Comparison of ENCODE assay signal across 9 cellular contexts in genomic region chr3:24004171-24004938, GRCh38. TPM values are rescaled to one million over a fixed set of nuclear protein-coding genes. Genes with fewer than 3 reads are reported as not detected.
A peak's percentile ranks its signal among the peaks of the same experiment; 100 is the strongest.
DNase-seq lines count a peak whose midpoint lies in the region; ATAC-seq and TF ChIP-seq lines count a peak whose summit lies in the region.
"Had no signal": no experiment of that assay in that cellular context is flagged by ENCODE, and none has a peak within 500 bp of the region (broad histone marks: within the 10 kb centered on the region; RNA-seq: fewer than 3 reads in every experiment).

No MANE protein-coding gene starts in this region.

- no peak overlapping the region for H3K27ac ChIP-seq in SK-N-SH (ENCODE audit: low read depth in 2 of 2, low read length in 1 of 2)

- H3K9me2 ChIP-seq in SK-N-SH: no peaks in the 10 kb centered on the region

- TF ChIP-seq CTCF in SK-N-SH (IDR thresholded peaks at IDR 0.05): no peak

- TF ChIP-seq EP300 in SK-N-SH (IDR thresholded peaks at IDR 0.05; ENCODE audit: borderline replicate concordance in 1 of 2, low read depth in 1 of 2, low read length in 1 of 2): no peak

- peaks cover 15% of the 10 kb centered on the region for H3K27me3 Mint-ChIP-seq in activated CD8-positive, alpha-beta memory T cell treated with anti-CD3 and anti-CD28 coated beads, Interleukin-2, amount 10 ng/mL, durations not matched to agents 7 days and 5 days

- peak; percentile 52 for DNase-seq in activated CD8-positive, alpha-beta memory T cell treated with anti-CD3 and anti-CD28 coated beads, Interleukin-2, amount 10 ng/mL, durations not matched to agents 7 days and 5 days
- no peak for DNase-seq in activated CD8-positive, alpha-beta memory T cell treated with anti-CD3 and anti-CD28 coated beads, Interleukin-2, amount 50 U/mL, for 4 hours
- no peak for DNase-seq in stimulated activated effector memory CD8-positive, alpha-beta T cell treated with anti-CD3 and anti-CD28 coated beads, Interleukin-12 subunit alpha, Interleukin-12 subunit beta, amount 100 ng/mL, for 72 hours (ENCODE audit: low spot score in 2 of 2)
- no peak for DNase-seq in SK-N-SH
- no peak for DNase-seq in HUDEP-2 (lab: John Stamatoyannopoulos, UW; ENCODE audit: unreplicated experiment in 76 of 76)
- no peak for DNase-seq in SK-N-DZ (ENCODE audit: low spot score)
- DNase-seq: NCI-H748 treated with DMSO at 0.1 percent for 48 hours had no signal

- no peaks in the 10 kb centered on the region for H3K79me2 ChIP-seq in SK-N-SH (ENCODE audit: insufficient read depth)

- H3F3A ChIP-seq in SK-N-SH (replicated peaks; ENCODE audit: insufficient read depth): no peaks in the 10 kb centered on the region

- H3K36me3 ChIP-seq in SK-N-SH (replicated peaks in 1 of 2; ENCODE audit: control insufficient read depth in 1 of 2, insufficient read depth in 2 of 2, low read length in 1 of 2): no peaks in the 10 kb centered on the region

- no peak overlapping the region for H3K4me3 Mint-ChIP-seq in activated CD8-positive, alpha-beta memory T cell treated with anti-CD3 and anti-CD28 coated beads, Interleukin-2, amount 10 ng/mL, durations not matched to agents 7 days and 5 days
- H3K4me3 Mint-ChIP-seq in stimulated activated effector memory CD8-positive, alpha-beta T cell treated with anti-CD3 and anti-CD28 coated beads, Interleukin-12 subunit alpha, Interleukin-12 subunit beta, amount 100 ng/mL, for 72 hours: no peak overlapping the region

- H3K4me1 Mint-ChIP-seq in activated CD8-positive, alpha-beta memory T cell treated with anti-CD3 and anti-CD28 coated beads, Interleukin-2, amount 10 ng/mL, durations not matched to agents 7 days and 5 days: peaks cover 9% of the 10 kb centered on the region
- H3K4me1 Mint-ChIP-seq in stimulated activated effector memory CD8-positive, alpha-beta T cell treated with anti-CD3 and anti-CD28 coated beads, Interleukin-12 subunit alpha, Interleukin-12 subunit beta, amount 100 ng/mL, for 72 hours: peaks cover 5% of the 10 kb centered on the region

- no peak overlapping the region for H2AFZ ChIP-seq in SK-N-SH (ENCODE audit: low read depth)

- peak; percentile 91 for ATAC-seq in activated CD8-positive, alpha-beta memory T cell treated with anti-CD3 and anti-CD28 coated beads, Interleukin-2, amount 10 ng/mL, durations not matched to agents 7 days and 5 days
- ATAC-seq in HG02759 (IDR thresholded peaks at IDR 0.05; ENCODE audit: unreplicated experiment) (peak; percentile 81), HG03575 (IDR thresholded peaks at IDR 0.05; ENCODE audit: extremely low read depth, insufficient number of reproducible peaks, low FRiP score, unreplicated experiment) (peak; percentile 96)
- peak; percentile 96 for ATAC-seq in stimulated activated effector memory CD8-positive, alpha-beta T cell treated with anti-CD3 and anti-CD28 coated beads, Interleukin-12 subunit alpha, Interleukin-12 subunit beta, amount 100 ng/mL, for 72 hours

- H3K9ac ChIP-seq in SK-N-SH: no peak overlapping the region

- TF ChIP-seq RAD21 in SK-N-SH (IDR thresholded peaks at IDR 0.05; ENCODE audit: low read length): no peak

- H3K4me2 ChIP-seq in SK-N-SH: no peak overlapping the region

- CTCF ChIA-PET in activated CD8-positive, alpha-beta memory T cell treated with anti-CD3 and anti-CD28 coated beads, Interleukin-2, amount 10 ng/mL, durations not matched to agents 7 days and 5 days (lab: Charles Lee): interaction anchor here (1.2 kb wide), 1 partner anchor 11 kb away, joined by 4 read pairs; no protein-coding TSS in a partner anchor
- CTCF ChIA-PET in SK-N-SH (lab: Yijun Ruan, JAX): interaction anchor here (1.1 to 1.5 kb wide), 4 partner anchors 11 to 234 kb away, joined by 3 to 4 read pairs (median 4); no protein-coding TSS in a partner anchor

- no peaks in the 10 kb centered on the region for H3K27me3 ChIP-seq in SK-N-SH (ENCODE audit: insufficient read depth)

- H3K9me3 ChIP-seq in SK-N-SH: no peaks in the 10 kb centered on the region

- no peaks in the 10 kb centered on the region for H4K20me1 ChIP-seq in SK-N-SH (ENCODE audit: insufficient read depth)

- H3K27ac Mint-ChIP-seq in activated CD8-positive, alpha-beta memory T cell treated with anti-CD3 and anti-CD28 coated beads, Interleukin-2, amount 10 ng/mL, durations not matched to agents 7 days and 5 days: no peak overlapping the region
- no peak overlapping the region for H3K27ac Mint-ChIP-seq in stimulated activated effector memory CD8-positive, alpha-beta T cell treated with anti-CD3 and anti-CD28 coated beads, Interleukin-12 subunit alpha, Interleukin-12 subunit beta, amount 100 ng/mL, for 72 hours

- H3K36me3 Mint-ChIP-seq in activated CD8-positive, alpha-beta memory T cell treated with anti-CD3 and anti-CD28 coated beads, Interleukin-2, amount 10 ng/mL, durations not matched to agents 7 days and 5 days: no peaks in the 10 kb centered on the region
- no peaks in the 10 kb centered on the region for H3K36me3 Mint-ChIP-seq in stimulated activated effector memory CD8-positive, alpha-beta T cell treated with anti-CD3 and anti-CD28 coated beads, Interleukin-12 subunit alpha, Interleukin-12 subunit beta, amount 100 ng/mL, for 72 hours

- no peak overlapping the region for H3K4me3 ChIP-seq in SK-N-SH (ENCODE audit: low read depth in 2 of 2, low read length in 1 of 2)

- WGBS in SK-N-SH (ENCODE audit: low lambda C conversion rate): 100% methylated on average over 4 of the region's 4 CpGs

- POLR2A ChIA-PET in SK-N-SH (lab: Yijun Ruan, JAX): no interaction called here

- no peaks in the 10 kb centered on the region for H3K9me3 Mint-ChIP-seq in activated CD8-positive, alpha-beta memory T cell treated with anti-CD3 and anti-CD28 coated beads, Interleukin-2, amount 10 ng/mL, durations not matched to agents 7 days and 5 days (ENCODE audit: low read depth)
- no peaks in the 10 kb centered on the region for H3K9me3 Mint-ChIP-seq in stimulated activated effector memory CD8-positive, alpha-beta T cell treated with anti-CD3 and anti-CD28 coated beads, Interleukin-12 subunit alpha, Interleukin-12 subunit beta, amount 100 ng/mL, for 72 hours

- H3K4me1 ChIP-seq in SK-N-SH (ENCODE audit: control insufficient read depth in 1 of 2, insufficient read depth in 2 of 2, low read depth in 1 of 2, low read length in 1 of 2): peaks cover 0 to under 1% of the 10 kb centered on the region in 2 experiments; a peak in 1 of 4 replicates

TF ChIP-seq in SK-N-SH, 30 proteins besides CTCF, POLR2A, EP300 and RAD21:
- no peak for TF ChIP-seq TEAD4 (IDR thresholded peaks at IDR 0.05; ENCODE audit: borderline replicate concordance, insufficient read depth)
- TF ChIP-seq RCOR1 (IDR thresholded peaks at IDR 0.05; ENCODE audit: low read length): no peak
- no peak for TF ChIP-seq RXRA (IDR thresholded peaks at IDR 0.05; ENCODE audit: borderline replicate concordance, low read depth)
- no peak for TF ChIP-seq USF1 (IDR thresholded peaks at IDR 0.05; ENCODE audit: borderline replicate concordance, low read depth)
- TF ChIP-seq EZH2phosphoT487 (IDR thresholded peaks at IDR 0.05; ENCODE audit: borderline replicate concordance, low read depth): no peak
- TF ChIP-seq NFIC (IDR thresholded peaks at IDR 0.05; ENCODE audit: borderline replicate concordance): no peak
- no peak for TF ChIP-seq TAF1 (IDR thresholded peaks at IDR 0.05; ENCODE audit: borderline replicate concordance, low read depth, low read length)
- no peak for TF ChIP-seq ELF1 (IDR thresholded peaks at IDR 0.05)
- no peak for TF ChIP-seq RFX5 (IDR thresholded peaks at IDR 0.05; ENCODE audit: low read length)
- TF ChIP-seq MEF2A (IDR thresholded peaks at IDR 0.05; ENCODE audit: borderline replicate concordance, low read depth): no peak
- TF ChIP-seq FOSL2 (IDR thresholded peaks at IDR 0.05; ENCODE audit: borderline replicate concordance, low read depth): no peak
- TF ChIP-seq USF2 (IDR thresholded peaks at IDR 0.05; ENCODE audit: borderline replicate concordance, low read depth, low read length): no peak
TF ChIP-seq in SK-N-SH: peak in this region for 0.

RNA-seq across cellular contexts. Expression of gene NR1D2, which starts 59.3 kb away (rescaled TPM):
- 1 to 10 TPM; 3.8 to 4.1 TPM for total RNA-seq in activated CD8-positive, alpha-beta memory T cell treated with anti-CD3 and anti-CD28 coated beads, Interleukin-2, amount 10 ng/mL, durations not matched to agents 7 days and 5 days
- 12.0 and 15.4 TPM in 2 replicates for polyA plus RNA-seq in SK-N-SH (2012; rRNA removed)
- 18.3 and 18.5 TPM in 2 replicates for polyA plus RNA-seq in SK-N-SH (2012; cell fraction: cytosol; rRNA removed)
- 4.3 and 10.0 TPM in 2 replicates for polyA plus RNA-seq in SK-N-SH (2012; cell fraction: nucleus; rRNA removed)
- polyA plus RNA-seq in SK-N-DZ (2014; cell fraction: cytosol; rRNA removed): 19.2 and 22.6 TPM in 2 replicates
- polyA plus RNA-seq in SK-N-DZ (2014; cell fraction: nucleus; rRNA removed): 11.1 and 19.1 TPM in 2 replicates
